ENCODE assay signal across 23 cellular contexts in the genomic region with DNA sequence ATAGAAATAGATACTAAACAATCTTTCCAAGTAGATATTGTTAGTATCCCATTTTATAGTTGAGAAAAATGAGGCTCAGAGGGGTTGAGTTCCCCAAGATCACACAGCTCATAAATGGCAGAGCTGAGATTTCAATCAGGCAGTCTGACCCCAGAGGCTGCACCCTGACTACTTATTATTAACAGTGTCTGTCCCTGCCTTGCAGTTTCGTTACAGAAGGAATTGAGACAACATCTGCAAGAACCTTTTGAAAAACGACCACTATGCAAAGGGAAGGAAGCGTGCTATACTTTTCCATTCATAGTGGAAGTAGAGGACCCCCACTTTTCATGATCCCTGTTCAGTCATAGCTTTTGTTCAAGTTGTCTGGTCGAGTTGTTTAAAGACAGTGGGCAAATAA.
"Had no signal": no experiment of that assay in that cellular context is flagged by ENCODE, and none has a peak within 500 bp of the region (broad histone marks: within the 10 kb centered on the region; RNA-seq: fewer than 3 reads in every experiment).

No MANE protein-coding gene starts in this region.

- H3K27ac ChIP-seq: body of pancreas, esophagus muscularis mucosa, foreskin keratinocyte, gastrocnemius medialis, heart left ventricle, WERI-Rb-1 had no signal

- ATAC-seq: body of pancreas; effector memory CD8-positive, alpha-beta T cell; foreskin keratinocyte; gastrocnemius medialis; heart left ventricle had no signal

- H3K36me3 ChIP-seq: esophagus muscularis mucosa, gastrocnemius medialis, heart left ventricle, WERI-Rb-1 had no signal

- H3K9me3 ChIP-seq: body of pancreas, esophagus muscularis mucosa, gastrocnemius medialis, heart left ventricle had no signal

- H3K4me3 ChIP-seq: body of pancreas, esophagus muscularis mucosa, gastrocnemius medialis, heart left ventricle had no signal

- DNase-seq: activated B cell treated with CpG ODN at 0.5 μM for 24 hours; activated CD4-positive, alpha-beta T cell treated with anti-CD3 and anti-CD28 coated beads, Interleukin-2, amount 50 U/mL, for 1 hour; activated CD4-positive, alpha-beta T cell treated with anti-CD3 and anti-CD28 coated beads, Interleukin-2, amount 50 U/mL, for 48 hours; activated CD8-positive, alpha-beta memory T cell treated with anti-CD3 and anti-CD28 coated beads for 24 hours; activated effector memory CD4-positive, alpha-beta T cell treated with Interleukin-2 at 50 U/mL for 16 hours; activated gamma-delta T cell treated with Interleukin-2 at 50 U/mL for 16 hours; activated naive CD4-positive, alpha-beta T cell treated with anti-CD3 and anti-CD28 coated beads, Interleukin-2, amount 50 U/mL, for 16 hours; activated naive CD4-positive, alpha-beta T cell treated with Interleukin-2 at 50 U/mL for 16 hours; activated T-cell treated with anti-CD3 and anti-CD28 coated beads, Interleukin-2, amount 50 U/mL, for 4 hours; anterior cingulate cortex; body of pancreas; caudate nucleus; cortex of kidney; effector CD4-positive, alpha-beta T cell; effector memory CD8-positive, alpha-beta T cell; erythroblast; foreskin keratinocyte; gastrocnemius medialis; glutamatergic neuron; heart left ventricle; T1000; WERI-Rb-1 had no signal

- H3K27me3 ChIP-seq: body of pancreas had no signal

- H3K4me1 ChIP-seq: body of pancreas, foreskin keratinocyte, gastrocnemius medialis, heart left ventricle had no signal
